ENCODE assay signal across 7 cellular contexts in genomic region chrX:23075461-23075860, GRCh38.
DNase-seq lines count a peak whose midpoint lies in the region; ATAC-seq, FAIRE-seq and TF ChIP-seq lines count a peak whose summit lies in the region.
"Not testable (repeated sequence)": the region's sequence is repeated elsewhere in the genome, so short reads cannot be mapped to it uniquely, and the experiment has no call there.

No MANE protein-coding gene starts in this region.

- H3K36me3 ChIP-seq in BJ (ENCODE audit: control insufficient read depth, insufficient read depth, low read length); GM06990 (ENCODE audit: control insufficient read depth, insufficient read depth, low read length); OCI-LY7 (ENCODE audit: insufficient read depth, low read length); K562 (ENCODE audit: control insufficient read depth, insufficient read depth, low read length); lung (ENCODE audit: control insufficient read depth in 2 of 2, insufficient read depth in 2 of 2, low read length in 2 of 2): not testable (repeated sequence)

- in situ Hi-C loops in K562 (cut with MboI), result not testable (repeated sequence)

- H3K27ac ChIP-seq in OCI-LY7 (ENCODE audit: low read depth, low read length, poor library complexity, severe bottlenecking); K562 (ENCODE audit: extremely low read depth, low read depth, low read length); lung (ENCODE audit: low read depth in 1 of 2, low read length in 1 of 2): not testable (repeated sequence)

- CTCF ChIA-PET in BJ (lab: Yijun Ruan, JAX); OCI-LY7 (lab: Charles Lee; ENCODE audit: unreplicated experiment); K562 (lab: Yijun Ruan, JAX; ENCODE audit: low intra/inter-chr PET ratio): not testable (repeated sequence)

- not testable (repeated sequence) for TF ChIP-seq CTCF in BJ (IDR thresholded peaks at IDR 0.05; ENCODE audit: insufficient read depth, low read depth, low read length); GM06990 (IDR thresholded peaks at IDR 0.05; ENCODE audit: insufficient read depth, low read length, poor library complexity, severe bottlenecking); OCI-LY7 (conservative IDR thresholded peaks at IDR 0.05; ENCODE audit: low read length); K562 (IDR thresholded peaks at IDR 0.05 in 2 of 3, conservative IDR thresholded peaks at IDR 0.05 in 1 of 3; ENCODE audit: insufficient read depth in 2 of 3, low read depth in 1 of 3, low read length in 3 of 3); lung (IDR thresholded peaks at IDR 0.05; ENCODE audit: control extremely low read depth, extremely low read depth)

- H3K9me3 ChIP-seq in OCI-LY7 (ENCODE audit: low read length); K562 (replicated peaks; ENCODE audit: control insufficient read depth, insufficient read depth, low read depth, low read length); lung (ENCODE audit: control insufficient read depth in 2 of 2, insufficient read depth in 1 of 2, low read length in 1 of 2): not testable (repeated sequence)

- peak; percentile 85 for FAIRE-seq in GM19239 (lab: Jason Lieb, UNC)
- FAIRE-seq in K562 (lab: Jason Lieb, UNC), result not testable (repeated sequence)

- intact Hi-C loops in OCI-LY7 (cut with micrococcal nuclease; ENCODE audit: unreplicated experiment); K562 (cut with micrococcal nuclease): not testable (repeated sequence)

- TF ChIP-seq EP300 in K562 (IDR thresholded peaks at IDR 0.05; ENCODE audit: low read length), result not testable (repeated sequence)

- H3K79me2 ChIP-seq in OCI-LY7 (ENCODE audit: insufficient read depth, low read depth, low read length); K562 (ENCODE audit: control insufficient read depth, insufficient read depth, low read length): not testable (repeated sequence)

- POLR2A ChIA-PET in BJ (lab: Charles Lee); OCI-LY7 (lab: Charles Lee); K562 (lab: Yijun Ruan, JAX): not testable (repeated sequence)

- not testable (repeated sequence) for H3K4me1 ChIP-seq in OCI-LY7 (ENCODE audit: insufficient read depth, low read length, poor library complexity, severe bottlenecking); K562 (replicated peaks in 1 of 2; ENCODE audit: control insufficient read depth in 2 of 2, insufficient read depth in 2 of 2, low read length in 2 of 2); lung (ENCODE audit: control insufficient read depth in 2 of 2, insufficient read depth in 2 of 2, low read length in 2 of 2)

- DNase-seq in BJ (ENCODE audit: low read depth); GM19239 (ENCODE audit: insufficient read length, low spot score); lung (ENCODE audit: low spot score): not testable (repeated sequence)
- DNase-seq in GM06990 (ENCODE audit: extremely low read depth, insufficient read length), result peak; percentile 26
- peak; percentile 1 for DNase-seq in NAMALWA (ENCODE audit: low spot score)
- peak; percentile 0 for DNase-seq in OCI-LY7 (ENCODE audit: low spot score)
- peak in 2 of 4 experiments; percentile 4 to 7 for DNase-seq in K562 (ENCODE audit: extremely low read depth in 1 of 4, low spot score in 3 of 4)

- H2AFZ ChIP-seq in OCI-LY7 (ENCODE audit: low read length); K562 (ENCODE audit: low read depth, low read length): not testable (repeated sequence)

- TF ChIP-seq POLR2A in K562 (conservative IDR thresholded peaks at IDR 0.05), result not testable (repeated sequence)

- WGBS in K562 (ENCODE audit: insufficient coverage, low coverage, missing lambda C conversion rate), result 17% methylated on average over 18 of the region's 21 CpGs
- 93 to 98% methylated on average over 21 of the region's 21 CpGs for WGBS in lung, 2 donors

- ATAC-seq in K562 (peak; percentile 75), lung (ENCODE audit: insufficient read depth, low FRiP score) (peak; percentile 41)

- not testable (repeated sequence) for TF ChIP-seq RAD21 in K562 (CRISPR knock-in tag; conservative IDR thresholded peaks at IDR 0.05 in 1 of 2, IDR thresholded peaks at IDR 0.05 in 1 of 2)

- BruUV-seq in OCI-LY7 (replicated peaks; lab: Mats Ljungman, UMichigan); K562 (replicated peaks; lab: Mats Ljungman, UMichigan): not testable (repeated sequence)

- H3K9ac ChIP-seq in K562 (ENCODE audit: insufficient read depth in 1 of 2, low read depth in 2 of 2, low read length in 2 of 2), result not testable (repeated sequence)

- H3K4me2 ChIP-seq in OCI-LY7 (ENCODE audit: low read length); K562 (ENCODE audit: insufficient read depth, low read length): not testable (repeated sequence)

- H4K20me1 ChIP-seq in OCI-LY7 (ENCODE audit: insufficient read depth, low read length); K562 (replicated peaks; ENCODE audit: control insufficient read depth, insufficient read depth, low read length): not testable (repeated sequence)

- not testable (repeated sequence) for H3K27me3 ChIP-seq in BJ (ENCODE audit: control insufficient read depth, insufficient read depth, low read length); GM06990 (replicated peaks; ENCODE audit: control insufficient read depth, insufficient read depth, low read length); K562 (ENCODE audit: control insufficient read depth in 2 of 2, insufficient read depth in 2 of 2, low read length in 2 of 2); lung (ENCODE audit: control insufficient read depth, insufficient read depth)

- H3K4me3 ChIP-seq in BJ (ENCODE audit: low read depth, low read length), result peak overlapping the region; percentile 27
- not testable (repeated sequence) for H3K4me3 ChIP-seq in GM06990 (replicated peaks; ENCODE audit: low read depth, low read length); OCI-LY7 (ENCODE audit: low read depth, low read length, poor library complexity, severe bottlenecking); K562; lung

- not testable (repeated sequence) for H3K9me2 ChIP-seq in OCI-LY7 (ENCODE audit: insufficient read depth, low read length)

- not testable (repeated sequence) for H3K9me1 ChIP-seq in K562 (ENCODE audit: control insufficient read depth, insufficient read depth, low read length)
